In genomic region chr11:7513210-7514098, GRCh38 we compare ENCODE assay signal across 1 cellular context.
TF ChIP-seq lines count a peak whose summit lies in the region.

TSS of gene PPFIBP2 (plus strand) at chr11:7513999. CDS start at chr11:7549476, 35,477 bp downstream.

TF ChIP-seq in HepG2, 621 proteins besides CTCF, POLR2A, EP300 and RAD21 (continued from another document and continues in another):
- TF ChIP-seq AKNA (CRISPR knock-in tag; IDR thresholded peaks at IDR 0.05; ENCODE audit: borderline replicate concordance) (no peak), SUZ12 (IDR thresholded peaks at IDR 0.05; ENCODE audit: low read depth, low read length) (no peak), SMYD3 (CRISPR knock-in tag; IDR thresholded peaks at IDR 0.05) (no peak), ZNF563 (CRISPR knock-in tag; IDR thresholded peaks at IDR 0.05) (peak; percentile 52), MTF2 (CRISPR knock-in tag; IDR thresholded peaks at IDR 0.05; ENCODE audit: borderline replicate concordance) (no peak), STAG1 (CRISPR knock-in tag; IDR thresholded peaks at IDR 0.05) (peak; percentile 75), SKIL (CRISPR knock-in tag; IDR thresholded peaks at IDR 0.05; ENCODE audit: borderline replicate concordance) (peak; percentile 23; the same call in 1 of the 2 replicates), ZNF407 (CRISPR knock-in tag; IDR thresholded peaks at IDR 0.05; ENCODE audit: not compliant biosample characterization) (peak; percentile 20), NFIB (CRISPR knock-in tag; IDR thresholded peaks at IDR 0.05; ENCODE audit: borderline replicate concordance) (no peak), HMGXB4 (CRISPR knock-in tag; IDR thresholded peaks at IDR 0.05; ENCODE audit: borderline replicate concordance in 1 of 2, low read depth in 1 of 2) (peak; percentile 57 to 59; a peak in 2 of 4 replicates), HOXA9 (CRISPR knock-in tag; IDR thresholded peaks at IDR 0.05; ENCODE audit: borderline replicate concordance) (0 out of 2 replicates have a peak, but pooled peaks have one; percentile 39), HNF4G (IDR thresholded peaks at IDR 0.05; ENCODE audit: borderline replicate concordance, low read depth, low read length) (no peak), HNF4G (CRISPR knock-in tag; IDR thresholded peaks at IDR 0.05; ENCODE audit: borderline replicate concordance, low read depth) (0 out of 2 replicates have a peak, but pooled peaks have one; percentile 25), KDM5A (IDR thresholded peaks at IDR 0.05; ENCODE audit: borderline replicate concordance, low read length) (peak; percentile 54; the same call in 1 of the 2 replicates), TEAD3 (CRISPR knock-in tag; optimal IDR thresholded peaks at IDR 0.05; ENCODE audit: borderline replicate concordance) (peak; percentile 59), POGK (CRISPR knock-in tag; conservative IDR thresholded peaks at IDR 0.05) (peak; percentile 56; the same call in 1 of the 2 replicates), HNRNPLL (IDR thresholded peaks at IDR 0.05; ENCODE audit: low read depth, low read length, poor library complexity, severe bottlenecking) (peak; percentile 36), ZNF160 (CRISPR knock-in tag; IDR thresholded peaks at IDR 0.05) (no peak), NR2C2 (CRISPR knock-in tag; IDR thresholded peaks at IDR 0.05; ENCODE audit: borderline replicate concordance) (0 out of 2 replicates have a peak, but pooled peaks have one; percentile 11), MXD1 (CRISPR knock-in tag; IDR thresholded peaks at IDR 0.05) (no peak), MXI1 (IDR thresholded peaks at IDR 0.05; ENCODE audit: borderline replicate concordance, low read depth, low read length) (peak; percentile 12; the same call in 1 of the 3 replicates), ZBTB46 (CRISPR knock-in tag; IDR thresholded peaks at IDR 0.05; ENCODE audit: borderline replicate concordance) (no peak), PATZ1 (CRISPR knock-in tag; IDR thresholded peaks at IDR 0.05) (peak; percentile 35; the same call in 1 of the 2 replicates), RBM39 (IDR thresholded peaks at IDR 0.05; ENCODE audit: low read depth, low read length, poor library complexity, severe bottlenecking) (peak; percentile 26), ELF4 (CRISPR knock-in tag; IDR thresholded peaks at IDR 0.05; ENCODE audit: borderline replicate concordance) (no peak), SOX6 (IDR thresholded peaks at IDR 0.05) (no peak), SOX6 (CRISPR knock-in tag; IDR thresholded peaks at IDR 0.05) (peak; percentile 48), HNF4A (CRISPR knock-in tag; IDR thresholded peaks at IDR 0.05) (0 out of 2 replicates have a peak, but pooled peaks have one; percentile 19)
